30 cellular contexts compared by ENCODE assay signal in the genomic region with DNA sequence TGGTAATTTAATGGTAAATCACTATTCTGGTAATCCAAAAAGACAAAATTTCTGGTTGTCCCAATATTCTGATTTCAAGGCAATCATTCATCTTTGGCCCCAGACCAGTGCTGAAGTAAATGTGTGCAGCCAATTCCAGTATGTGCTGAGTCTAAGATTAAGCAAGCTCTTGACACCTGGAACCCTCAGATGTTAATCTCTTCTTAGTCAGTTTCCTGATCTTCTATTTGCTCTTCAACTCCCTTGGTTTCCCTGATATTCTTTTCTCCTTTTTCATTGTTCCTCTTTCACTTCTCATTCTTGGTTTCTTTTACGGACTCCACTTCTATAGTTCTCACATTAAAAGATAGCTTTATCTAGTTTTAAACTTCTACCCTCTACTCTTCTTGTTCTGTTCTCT.
DNase-seq lines count a peak whose midpoint lies in the region; ATAC-seq and TF ChIP-seq lines count a peak whose summit lies in the region.
"Had no signal": no experiment of that assay in that cellular context is flagged by ENCODE, and none has a peak within 500 bp of the region (broad histone marks: within the 10 kb centered on the region; RNA-seq: fewer than 3 reads in every experiment).

No MANE protein-coding gene starts in this region.

- DNase-seq in MV-4-11 (lab: John Stamatoyannopoulos, UW) (peak; percentile 99), SKM-1 (lab: John Stamatoyannopoulos, UW; ENCODE audit: unreplicated experiment) (peak; percentile 12), NCI-H2081 (lab: John Stamatoyannopoulos, UW) (no peak), heart right ventricle (no peak), A172 (ENCODE audit: low spot score) (no peak), left ventricle myocardium inferior (no peak)
- DNase-seq: activated CD4-positive, alpha-beta T cell treated with anti-CD3 and anti-CD28 coated beads for 1 hour; activated CD8-positive, alpha-beta T cell treated with anti-CD3 and anti-CD28 coated beads, Interleukin-2, amount 10 ng/mL, durations not matched to agents 7 days and 5 days; activated effector memory CD4-positive, alpha-beta T cell treated with anti-CD3 and anti-CD28 coated beads, Interleukin-2, amount 50 U/mL, for 16 hours; activated naive CD8-positive, alpha-beta T cell treated with anti-CD3 and anti-CD28 coated beads, Interleukin-2, amount 10 ng/mL, durations not matched to agents 7 days and 5 days; CD4-positive, alpha-beta T cell; EL; endodermal cell; foreskin fibroblast; heart left ventricle; lower lobe of right lung; NCI-H1417 treated with DMSO at 0.1 percent for 48 hours; NCI-H2081 treated with DMSO at 0.1 percent for 48 hours; stimulated activated CD4-positive, alpha-beta T cell treated with anti-CD3 and anti-CD28 coated beads, Interleukin-4, amount 100 ng/mL, for 4 hours; stimulated activated naive CD4-positive, alpha-beta T cell; T-helper 17 cell; upper lobe of right lung had no signal

- intact Hi-C loops in heart right ventricle (cut with DNase I) (no loop called here), left ventricle myocardium inferior (cut with micrococcal nuclease) (no loop called here)

- ATAC-seq in GM19468 (IDR thresholded peaks at IDR 0.05; ENCODE audit: extremely low read depth, unreplicated experiment) = peak; percentile 23
- no peak for ATAC-seq in heart right ventricle
- ATAC-seq: activated CD8-positive, alpha-beta T cell treated with anti-CD3 and anti-CD28 coated beads, Interleukin-2, amount 10 ng/mL, durations not matched to agents 7 days and 5 days; esophagus mucosa; heart left ventricle; lower lobe of right lung; natural killer cell treated with Interleukin-12 subunit alpha and Interleukin-12 subunit beta and Interleukin-15 and Interleukin-18, amount 100 ng/mL, for 72 hours; T-helper 17 cell; upper lobe of right lung had no signal

- TF ChIP-seq CTCF in heart right ventricle (IDR thresholded peaks at IDR 0.05) (no peak), left ventricle myocardium inferior (IDR thresholded peaks at IDR 0.05; ENCODE audit: borderline replicate concordance) (no peak)

- no peaks in the 10 kb centered on the region for H3K36me3 ChIP-seq in heart right ventricle
- H3K36me3 ChIP-seq in left ventricle myocardium inferior = no peaks in the 10 kb centered on the region
- H3K36me3 ChIP-seq: ascending aorta, HAP-1, heart left ventricle, lower lobe of right lung, suprapubic skin, upper lobe of right lung had no signal

- 46 to 92% methylated on average over 1 of the region's 1 CpG for WGBS in heart right ventricle, 2 donors

- H3K27ac ChIP-seq in heart right ventricle (no peak overlapping the region), left ventricle myocardium inferior (replicated peaks) (no peak overlapping the region)
- H3K27ac ChIP-seq: ascending aorta, heart left ventricle, HL-60, lower lobe of right lung, SK-N-MC, suprapubic skin, upper lobe of right lung had no signal

- H3K4me3 ChIP-seq in heart right ventricle (no peak overlapping the region), left ventricle myocardium inferior (no peak overlapping the region)
- H3K4me3 ChIP-seq: ascending aorta, HAP-1, heart left ventricle, lower lobe of right lung, SK-N-MC, suprapubic skin, upper lobe of right lung had no signal

- H3K9me3 ChIP-seq in heart right ventricle (peaks cover 0 to 9% (median 0%) of the 10 kb centered on the region in 11 donors), left ventricle myocardium inferior (replicated peaks) (peaks cover 9% of the 10 kb centered on the region)
- H3K9me3 ChIP-seq: ascending aorta, HAP-1, lower lobe of right lung, suprapubic skin, upper lobe of right lung had no signal

- H3K4me1 ChIP-seq in heart right ventricle (no peaks in the 10 kb centered on the region), left ventricle myocardium inferior (no peaks in the 10 kb centered on the region)
- H3K4me1 ChIP-seq: ascending aorta, HAP-1, heart left ventricle, lower lobe of right lung, suprapubic skin, upper lobe of right lung had no signal

- peaks cover 0 to 8% (median 0%) of the 10 kb centered on the region in 7 donors for H3K27me3 ChIP-seq in heart right ventricle
- no peaks in the 10 kb centered on the region for H3K27me3 ChIP-seq in left ventricle myocardium inferior (ENCODE audit: low read depth)
- H3K27me3 ChIP-seq: ascending aorta, heart left ventricle, suprapubic skin, upper lobe of right lung had no signal

Comparison
In these comparisons a context has a peak if more than half of its experiments do, and no peak if none do; other contexts are left out.
1. DNase-seq: peak in MV-4-11 (single experiment) and SKM-1 (single experiment); none in NCI-H2081 (0 of 2), heart right ventricle (0 of 2), A172 (single experiment) and left ventricle myocardium inferior (single experiment).